In genomic region chr10:112663181-112663879, GRCh38 we compare ENCODE assay signal across 14 cellular contexts.
DNase-seq lines count a peak whose midpoint lies in the region; ATAC-seq, FAIRE-seq and TF ChIP-seq lines count a peak whose summit lies in the region.
"Had no signal": no experiment of that assay in that cellular context is flagged by ENCODE, and none has a peak within 500 bp of the region (broad histone marks: within the 10 kb centered on the region; RNA-seq: fewer than 3 reads in every experiment).

No MANE protein-coding gene starts in this region.

- H3K36me3 Mint-ChIP-seq in T-helper 2 cell treated with Interferon-gamma antibody and Interleukin-4, amounts not matched to agents 5 μg/mL and 100 μg/mL, for 36 hours (ENCODE audit: low read depth): no peaks in the 10 kb centered on the region
- peaks cover 4% of the 10 kb centered on the region for H3K36me3 Mint-ChIP-seq in activated CD8-positive, alpha-beta memory T cell treated with anti-CD3 and anti-CD28 coated beads, Interleukin-2, amount 10 ng/mL, durations not matched to agents 7 days and 5 days

- H3K27me3 Mint-ChIP-seq in T-helper 2 cell treated with Interferon-gamma antibody and Interleukin-4, amounts not matched to agents 5 μg/mL and 100 μg/mL, for 36 hours (ENCODE audit: low read depth): no peaks in the 10 kb centered on the region
- no peaks in the 10 kb centered on the region for H3K27me3 Mint-ChIP-seq in activated CD8-positive, alpha-beta memory T cell treated with anti-CD3 and anti-CD28 coated beads, Interleukin-2, amount 10 ng/mL, durations not matched to agents 7 days and 5 days
- H3K27me3 Mint-ChIP-seq: activated B cell treated with CpG ODN at 0.5 μM for 24 hours, memory B cell had no signal

- H3K4me3 Mint-ChIP-seq in T-helper 2 cell treated with Interferon-gamma antibody and Interleukin-4, amounts not matched to agents 5 μg/mL and 100 μg/mL, for 36 hours: no peak overlapping the region
- no peak overlapping the region for H3K4me3 Mint-ChIP-seq in activated CD8-positive, alpha-beta memory T cell treated with anti-CD3 and anti-CD28 coated beads, Interleukin-2, amount 10 ng/mL, durations not matched to agents 7 days and 5 days
- H3K4me3 Mint-ChIP-seq: activated B cell treated with CpG ODN at 0.5 μM for 24 hours, GM23338, memory B cell had no signal

- CTCF ChIA-PET in activated CD8-positive, alpha-beta memory T cell treated with anti-CD3 and anti-CD28 coated beads, Interleukin-2, amount 10 ng/mL, durations not matched to agents 7 days and 5 days (lab: Charles Lee): interaction anchor here (0.6 kb wide), 1 partner anchor 721 kb away, joined by 3 read pairs; no protein-coding TSS in a partner anchor

- no peak for TF ChIP-seq POLR2A in H54 (IDR thresholded peaks at IDR 0.05; ENCODE audit: low read depth, low read length)

- no peak overlapping the region for H3K4me3 ChIP-seq in fibroblast of the aortic adventitia (ENCODE audit: low read depth, low read length)
- H3K4me3 ChIP-seq: GM23338 had no signal

- no peaks in the 10 kb centered on the region for H3K4me1 Mint-ChIP-seq in T-helper 2 cell treated with Interferon-gamma antibody and Interleukin-4, amounts not matched to agents 5 μg/mL and 100 μg/mL, for 36 hours (ENCODE audit: low read depth)
- H3K4me1 Mint-ChIP-seq in activated CD8-positive, alpha-beta memory T cell treated with anti-CD3 and anti-CD28 coated beads, Interleukin-2, amount 10 ng/mL, durations not matched to agents 7 days and 5 days: no peaks in the 10 kb centered on the region
- H3K4me1 Mint-ChIP-seq: activated B cell treated with CpG ODN at 0.5 μM for 24 hours, memory B cell had no signal

- no peak for TF ChIP-seq CTCF in fibroblast of the aortic adventitia (IDR thresholded peaks at IDR 0.05; ENCODE audit: insufficient read depth, low read length)

- H3K9me3 Mint-ChIP-seq in T-helper 2 cell treated with Interferon-gamma antibody and Interleukin-4, amounts not matched to agents 5 μg/mL and 100 μg/mL, for 36 hours: no peaks in the 10 kb centered on the region
- no peaks in the 10 kb centered on the region for H3K9me3 Mint-ChIP-seq in activated CD8-positive, alpha-beta memory T cell treated with anti-CD3 and anti-CD28 coated beads, Interleukin-2, amount 10 ng/mL, durations not matched to agents 7 days and 5 days (ENCODE audit: low read depth)
- H3K9me3 Mint-ChIP-seq: memory B cell had no signal

- ATAC-seq in SK-N-SH treated with all-trans-retinoic acid at 6 μM for 48 hours (peak; percentile 96), HG02884 (IDR thresholded peaks at IDR 0.05; ENCODE audit: unreplicated experiment) (no peak), HG03378 (IDR thresholded peaks at IDR 0.05; ENCODE audit: unreplicated experiment) (no peak)
- no peak for ATAC-seq in activated CD8-positive, alpha-beta memory T cell treated with anti-CD3 and anti-CD28 coated beads, Interleukin-2, amount 10 ng/mL, durations not matched to agents 7 days and 5 days
- ATAC-seq: GM23338 had no signal

- no peak overlapping the region for H3K27ac Mint-ChIP-seq in T-helper 2 cell treated with Interferon-gamma antibody and Interleukin-4, amounts not matched to agents 5 μg/mL and 100 μg/mL, for 36 hours
- H3K27ac Mint-ChIP-seq in activated CD8-positive, alpha-beta memory T cell treated with anti-CD3 and anti-CD28 coated beads, Interleukin-2, amount 10 ng/mL, durations not matched to agents 7 days and 5 days: no peak overlapping the region
- H3K27ac Mint-ChIP-seq: activated B cell treated with CpG ODN at 0.5 μM for 24 hours, GM23338, memory B cell had no signal

- DNase-seq in A172 (ENCODE audit: low spot score) (peak; percentile 70), H54 (ENCODE audit: insufficient read length, low spot score) (peak; percentile 35), fibroblast of the aortic adventitia (ENCODE audit: low read depth) (peak; percentile 40)
- DNase-seq in T-helper 2 cell treated with Interferon-gamma antibody and Interleukin-4, amounts not matched to agents 5 μg/mL and 100 μg/mL, for 36 hours (ENCODE audit: low spot score): no peak
- DNase-seq in activated CD8-positive, alpha-beta memory T cell treated with anti-CD3 and anti-CD28 coated beads, Interleukin-2, amount 10 ng/mL, durations not matched to agents 7 days and 5 days: no peak
- DNase-seq: activated B cell treated with CpG ODN at 0.5 μM for 24 hours; DMS79 treated with DMSO at 0.1 percent for 48 hours; effector CD8-positive, alpha-beta T cell; NCI-H1417 had no signal

- peak; percentile 98 for FAIRE-seq in H54 (lab: Jason Lieb, UNC)

TF ChIP-seq in SK-N-SH treated with all-trans-retinoic acid at 6 μM for 48 hours, 23 proteins besides CTCF, POLR2A, EP300 and RAD21:
- TF ChIP-seq CSDC2 (CRISPR knock-in tag; IDR thresholded peaks at IDR 0.05): no peak
- TF ChIP-seq ISL1 (CRISPR knock-in tag; IDR thresholded peaks at IDR 0.05): 0 out of 2 replicates have a peak, but pooled peaks have one; percentile 22

Comparison
In these comparisons a context has a peak if more than half of its experiments do, and no peak if none do; other contexts are left out.
1. DNase-seq: peak in A172 (single experiment), H54 (single experiment) and fibroblast of the aortic adventitia (single experiment); none in T-helper 2 cell treated with Interferon-gamma antibody and Interleukin-4, amounts not matched to agents 5 μg/mL and 100 μg/mL, for 36 hours (single experiment) and activated CD8-positive, alpha-beta memory T cell treated with anti-CD3 and anti-CD28 coated beads, Interleukin-2, amount 10 ng/mL, durations not matched to agents 7 days and 5 days (single experiment).